Comparison of ENCODE assay signal across 17 cellular contexts in genomic region chr12:78118486-78118885, GRCh38.
A peak's percentile ranks its signal among the peaks of the same experiment; 100 is the strongest.
DNase-seq lines count a peak whose midpoint lies in the region; ATAC-seq and TF ChIP-seq lines count a peak whose summit lies in the region.
"Had no signal": no experiment of that assay in that cellular context is flagged by ENCODE, and none has a peak within 500 bp of the region (broad histone marks: within the 10 kb centered on the region; RNA-seq: fewer than 3 reads in every experiment).

No MANE protein-coding gene starts in this region.

- H2BK15ac ChIP-seq in IMR-90 (ENCODE audit: low read depth, low read length) = no peak overlapping the region

- BruUV-seq in IMR-90 (replicated peaks; lab: Mats Ljungman, UMichigan) = no TSS peak

- H3K18ac ChIP-seq in IMR-90 (ENCODE audit: low read depth, low read length) = no peak overlapping the region

- H2AK5ac ChIP-seq in IMR-90 (ENCODE audit: low read depth, low read length) = no peak overlapping the region

- peaks cover 9% of the 10 kb centered on the region for H3K36me3 ChIP-seq in IMR-90 (ENCODE audit: control insufficient read depth, insufficient read depth, low read length)
- H3K36me3 ChIP-seq in neural progenitor cell = no peaks in the 10 kb centered on the region
- H3K36me3 ChIP-seq in H7 (replicated peaks; ENCODE audit: control insufficient read depth, insufficient read depth, low read length) = no peaks in the 10 kb centered on the region
- H3K36me3 ChIP-seq: BLaER1 treated with 17β-estradiol and CSF1 and Interleukin-3, amounts not matched to agents 10 nM and 100 nM had no signal

- H3K4me3 Mint-ChIP-seq in chondrocyte (ENCODE audit: unreplicated experiment) (no peak overlapping the region), neural progenitor cell (no peak overlapping the region)
- H3K4me3 Mint-ChIP-seq: CD8-positive, alpha-beta memory T cell had no signal

- no peaks in the 10 kb centered on the region for H4K20me1 ChIP-seq in IMR-90 (ENCODE audit: insufficient read depth, low read length)
- no peaks in the 10 kb centered on the region for H4K20me1 ChIP-seq in neural progenitor cell (ENCODE audit: low read depth)
- H4K20me1 ChIP-seq: BLaER1 treated with 17β-estradiol and CSF1 and Interleukin-3, amounts not matched to agents 10 nM and 100 nM had no signal

- H3K4me1 Mint-ChIP-seq in chondrocyte (ENCODE audit: low read depth) (peaks cover 25% of the 10 kb centered on the region), neural progenitor cell (no peaks in the 10 kb centered on the region)
- H3K4me1 Mint-ChIP-seq: CD8-positive, alpha-beta memory T cell had no signal

- TF ChIP-seq POLR2A in IMR-90 (IDR thresholded peaks at IDR 0.05; ENCODE audit: low read depth, low read length) = no peak

- no CpG with 5 or more reads among the region's 2 CpGs for WGBS in IMR-90 (ENCODE audit: extremely low coverage in 2 of 2, insufficient read length in 1 of 2), 2 experiments

- H3K4me1 ChIP-seq in IMR-90 (ENCODE audit: control insufficient read depth, insufficient read depth, low read length) (no peaks in the 10 kb centered on the region; the same call in 1 of the 2 replicates), neural progenitor cell (no peaks in the 10 kb centered on the region)

- no peak overlapping the region for H2AK9ac ChIP-seq in IMR-90 (replicated peaks; ENCODE audit: low read depth, low read length, poor library complexity)

- no peak overlapping the region for H3K23ac ChIP-seq in IMR-90 (ENCODE audit: low read depth, low read length)

- no peak overlapping the region for H2BK120ac ChIP-seq in IMR-90 (ENCODE audit: low read depth, low read length)

- peaks cover 8% of the 10 kb centered on the region for H3K9me1 ChIP-seq in IMR-90 (ENCODE audit: insufficient read depth, low read length)

- no peaks in the 10 kb centered on the region for H3K27me3 Mint-ChIP-seq in chondrocyte (ENCODE audit: low read depth)
- no peaks in the 10 kb centered on the region for H3K27me3 Mint-ChIP-seq in neural progenitor cell (ENCODE audit: insufficient read depth, low read depth)
- H3K27me3 Mint-ChIP-seq: CD8-positive, alpha-beta memory T cell had no signal

- H3K27ac Mint-ChIP-seq in chondrocyte (ENCODE audit: unreplicated experiment) = peak overlapping the region; percentile 38
- no peak overlapping the region for H3K27ac Mint-ChIP-seq in neural progenitor cell
- H3K27ac Mint-ChIP-seq: CD8-positive, alpha-beta memory T cell had no signal

- intact Hi-C loops in IMR-90 (cut with micrococcal nuclease) = no loop called here

- no peak for TF ChIP-seq RAD21 in IMR-90 (IDR thresholded peaks at IDR 0.05; ENCODE audit: low read length)

- H3K79me2 ChIP-seq in neural progenitor cell (ENCODE audit: low read depth) = no peaks in the 10 kb centered on the region

- peak; percentile 63 for ATAC-seq in IMR-90 (ENCODE audit: low read depth)

- H3K56ac ChIP-seq in IMR-90 (ENCODE audit: extremely low read depth, insufficient read depth, low read length) = no peak overlapping the region

- H4K91ac ChIP-seq in IMR-90 (ENCODE audit: insufficient read depth, low read depth, low read length) = no peak overlapping the region

- H3K9me3 ChIP-seq in IMR-90 (ENCODE audit: control insufficient read depth, insufficient read depth, low read length) (no peaks in the 10 kb centered on the region), neural progenitor cell (ENCODE audit: low read depth) (no peaks in the 10 kb centered on the region)
- H3K9me3 ChIP-seq: SK-N-SH had no signal

- H3K4me2 ChIP-seq in IMR-90 (ENCODE audit: low read depth, low read length) = no peak overlapping the region
- no peak overlapping the region for H3K4me2 ChIP-seq in neural progenitor cell
- H3K4me2 ChIP-seq: BLaER1 treated with 17β-estradiol and CSF1 and Interleukin-3, amounts not matched to agents 10 nM and 100 nM; SK-N-SH had no signal

- no peak for TF ChIP-seq CTCF in IMR-90 (conservative IDR thresholded peaks at IDR 0.05; ENCODE audit: low read depth, low read length)
- no peak for TF ChIP-seq CTCF in chondrocyte (IDR thresholded peaks at IDR 0.05)
- TF ChIP-seq CTCF in neural progenitor cell (IDR thresholded peaks at IDR 0.05) = no peak
- TF ChIP-seq CTCF in GM20000 (IDR thresholded peaks at IDR 0.05; ENCODE audit: extremely low read depth, missing control alignments) = no peak

- H2BK5ac ChIP-seq in IMR-90 (ENCODE audit: low read depth, low read length, poor library complexity, severe bottlenecking) = no peak overlapping the region

- DNase-seq in AG08395 (ENCODE audit: low spot score) (peak; percentile 9), IMR-90 (peak; percentile 27), chondrocyte (ENCODE audit: low spot score) (no peak), neural progenitor cell (ENCODE audit: low spot score) (no peak), H7 (no peak), GM20000 (ENCODE audit: low spot score) (no peak), activated gamma-delta T cell (lab: John Stamatoyannopoulos, UW) (no peak)
- DNase-seq in stimulated activated CD4-positive, alpha-beta T cell treated with anti-CD3 and anti-CD28 coated beads, Interleukin-12 subunit alpha, Interleukin-12 subunit beta, amount 100 ng/mL, for 4 hours = no peak
- DNase-seq: CD8-positive, alpha-beta memory T cell; DMS79; NCI-H1092 treated with DMSO at 0.1 percent for 48 hours; NCI-H2029 treated with DMSO at 0.1 percent for 48 hours; NCI-H2171 treated with DMSO at 0.1 percent for 48 hours; SHP77 had no signal

- dilution Hi-C loops in IMR-90 (cut with HindIII; ENCODE audit: low sequenced_read_pairs, unreplicated experiment) = no loop called here

- no peak overlapping the region for H2BK20ac ChIP-seq in IMR-90 (ENCODE audit: low read depth, low read length)

- CTCF ChIA-PET in IMR-90 (lab: Yijun Ruan, JAX) = interaction anchor here (0.6 kb wide), 1 partner anchor 17 kb away, joined by 3 read pairs; no protein-coding TSS in a partner anchor

- H4K8ac ChIP-seq in IMR-90 (ENCODE audit: low read depth in 2 of 2, low read length in 2 of 2) = no peak overlapping the region

- H3K9ac ChIP-seq in IMR-90 (ENCODE audit: low read depth, low read length) = no peak overlapping the region
- no peak overlapping the region for H3K9ac ChIP-seq in neural progenitor cell
- H3K9ac ChIP-seq: BLaER1 treated with 17β-estradiol and CSF1 and Interleukin-3, amounts not matched to agents 10 nM and 100 nM; SK-N-SH had no signal

- H3K79me1 ChIP-seq in IMR-90 (ENCODE audit: low read depth in 1 of 2, low read length in 2 of 2) = peaks cover 8 to 19% of the 10 kb centered on the region in 2 experiments; a peak in 3 of 4 replicates

- H2AFZ ChIP-seq in IMR-90 (replicated peaks; ENCODE audit: low read length, poor library complexity) (no peak overlapping the region), neural progenitor cell (replicated peaks) (peak overlapping the region; percentile 75)

- H3K4me3 ChIP-seq in IMR-90 (ENCODE audit: insufficient read depth, low read depth, low read length) (no peak overlapping the region), neural progenitor cell (no peak overlapping the region), H7 (ENCODE audit: insufficient read depth, low read depth, low read length) (no peak overlapping the region)
- H3K4me3 ChIP-seq: BLaER1 treated with 17β-estradiol and CSF1 and Interleukin-3, amounts not matched to agents 10 nM and 100 nM had no signal

- H3K9me3 Mint-ChIP-seq in chondrocyte (ENCODE audit: low read depth) (peaks cover 9% of the 10 kb centered on the region), neural progenitor cell (peaks cover 9% of the 10 kb centered on the region)

- H3K27me3 ChIP-seq in IMR-90 (ENCODE audit: control insufficient read depth, insufficient read depth, low read length) = no peaks in the 10 kb centered on the region
- no peaks in the 10 kb centered on the region for H3K27me3 ChIP-seq in neural progenitor cell
- no peaks in the 10 kb centered on the region for H3K27me3 ChIP-seq in H7 (ENCODE audit: control insufficient read depth, insufficient read depth, low read length)
- H3K27me3 ChIP-seq: BLaER1 treated with 17β-estradiol and CSF1 and Interleukin-3, amounts not matched to agents 10 nM and 100 nM had no signal

- no peak overlapping the region for H4K5ac ChIP-seq in IMR-90 (ENCODE audit: low read depth, low read length)

- no peak overlapping the region for H3K4ac ChIP-seq in IMR-90 (ENCODE audit: low read depth, low read length)

- H3K27ac ChIP-seq in IMR-90 (ENCODE audit: insufficient read depth, low read length) (no peak overlapping the region), neural progenitor cell (no peak overlapping the region)
- H3K27ac ChIP-seq: 22Rv1; BLaER1 treated with 17β-estradiol and CSF1 and Interleukin-3, amounts not matched to agents 10 nM and 100 nM had no signal

- H3K36me3 Mint-ChIP-seq in chondrocyte (ENCODE audit: low read depth) = peaks cover 6% of the 10 kb centered on the region
- H3K36me3 Mint-ChIP-seq in neural progenitor cell = peaks cover 3% of the 10 kb centered on the region
- H3K36me3 Mint-ChIP-seq: CD8-positive, alpha-beta memory T cell had no signal

- POLR2A ChIA-PET in IMR-90 (lab: Charles Lee; ENCODE audit: unreplicated experiment) = no interaction called here

- in situ Hi-C loops in IMR-90 (cut with MboI; ENCODE audit: low sequenced_read_pairs) = loop anchor here (10.0 kb wide), 1 partner anchor 114 kb away; no protein-coding TSS in a partner anchor

- H3F3A ChIP-seq in neural progenitor cell (ENCODE audit: low read depth) = no peaks in the 10 kb centered on the region

- H3K14ac ChIP-seq in IMR-90 (replicated peaks; ENCODE audit: low read depth, low read length) = no peak overlapping the region

TF ChIP-seq in IMR-90, 13 proteins besides CTCF, POLR2A, EP300 and RAD21:
- TF ChIP-seq SMC3 (IDR thresholded peaks at IDR 0.05; ENCODE audit: low read depth, low read length) = no peak
TF ChIP-seq in IMR-90: peak in this region for 0.

Comparison
In these comparisons a context has a peak if more than half of its experiments do, and no peak if none do; other contexts are left out.
1. DNase-seq: peak in AG08395 (single experiment) and IMR-90 (single experiment); none in chondrocyte (single experiment), neural progenitor cell (single experiment), stimulated activated CD4-positive, alpha-beta T cell treated with anti-CD3 and anti-CD28 coated beads, Interleukin-12 subunit alpha, Interleukin-12 subunit beta, amount 100 ng/mL, for 4 hours (single experiment), H7 (single experiment), GM20000 (single experiment) and activated gamma-delta T cell (single experiment).